In genomic region chr2:45192481-45192880, GRCh38 we compare ENCODE assay signal across 19 cellular contexts.
DNase-seq lines count a peak whose midpoint lies in the region; ATAC-seq and TF ChIP-seq lines count a peak whose summit lies in the region.
"Had no signal": no experiment of that assay in that cellular context is flagged by ENCODE, and none has a peak within 500 bp of the region (broad histone marks: within the 10 kb centered on the region; RNA-seq: fewer than 3 reads in every experiment).

No MANE protein-coding gene starts in this region.

- H3K4me3 Mint-ChIP-seq in GM23338: no peak overlapping the region
- peak overlapping the region in 1 of 3 experiments; percentile 72 for H3K4me3 Mint-ChIP-seq in nephron
- H3K4me3 Mint-ChIP-seq: CD14-positive monocyte; CD4-positive, alpha-beta memory T cell had no signal

- ATAC-seq in GM23338 (no peak), GM19023 (IDR thresholded peaks at IDR 0.05; ENCODE audit: unreplicated experiment) (no peak)
- ATAC-seq: A549 had no signal

- H3K4me1 ChIP-seq in GM23338 (ENCODE audit: insufficient read depth): peaks cover 9% of the 10 kb centered on the region; the same call in 1 of the 2 replicates
- peaks cover 32% of the 10 kb centered on the region for H3K4me1 ChIP-seq in adipocyte (ENCODE audit: control insufficient read depth, insufficient read depth, low read length)
- H3K4me1 ChIP-seq in hepatocyte (ENCODE audit: insufficient read depth): no peaks in the 10 kb centered on the region
- no peaks in the 10 kb centered on the region for H3K4me1 ChIP-seq in adrenal gland (replicated peaks in 1 of 2)
- peaks cover 20% of the 10 kb centered on the region for H3K4me1 ChIP-seq in SJCRH30
- H3K4me1 ChIP-seq: HAP-1 had no signal

- WGBS in hepatocyte (ENCODE audit: low lambda C conversion rate, missing lambda C conversion rate): 91% methylated on average over 5 of the region's 5 CpGs
- 78 to 87% (median 80%) methylated on average over 5 of the region's 5 CpGs for WGBS in adrenal gland, 4 donors

- no peak for TF ChIP-seq POLR2A in adrenal gland (IDR thresholded peaks at IDR 0.05)

- no peaks in the 10 kb centered on the region for H3K9me3 ChIP-seq in adipocyte (ENCODE audit: control insufficient read depth, low read length)
- no peaks in the 10 kb centered on the region for H3K9me3 ChIP-seq in hepatocyte (ENCODE audit: low read depth)
- H3K9me3 ChIP-seq in adrenal gland (replicated peaks in 1 of 3): no peaks in the 10 kb centered on the region
- H3K9me3 ChIP-seq in SJCRH30 (replicated peaks): no peaks in the 10 kb centered on the region
- H3K9me3 ChIP-seq: A549, HAP-1 had no signal

- H3K27ac Mint-ChIP-seq in GM23338 (no peak overlapping the region), nephron (peak overlapping the region in 2 of 3 experiments; percentile 79 to 93)
- H3K27ac Mint-ChIP-seq: CD4-positive, alpha-beta memory T cell had no signal

- H3K9me2 ChIP-seq in GM23338 (ENCODE audit: insufficient read depth) (peaks cover 2% of the 10 kb centered on the region; the same call in 1 of the 2 replicates), hepatocyte (replicated peaks; ENCODE audit: insufficient read depth) (no peaks in the 10 kb centered on the region)

- peak overlapping the region; percentile 61 for H3K9ac ChIP-seq in adipocyte (ENCODE audit: low read length)
- H3K9ac ChIP-seq: BLaER1 had no signal

- intact Hi-C loops in adrenal gland (cut with DNase I): no loop called here

- H3K27me3 Mint-ChIP-seq in GM23338 (ENCODE audit: insufficient read depth, low read depth, poor library complexity) (peaks cover 2% of the 10 kb centered on the region), nephron (ENCODE audit: low read depth) (peaks cover 10% of the 10 kb centered on the region)

- H3K36me3 ChIP-seq in GM23338 (ENCODE audit: insufficient read depth): no peaks in the 10 kb centered on the region
- no peaks in the 10 kb centered on the region for H3K36me3 ChIP-seq in adipocyte (ENCODE audit: control insufficient read depth, insufficient read depth, low read length, severe bottlenecking)
- H3K36me3 ChIP-seq in hepatocyte (replicated peaks; ENCODE audit: insufficient read depth, low read depth): no peaks in the 10 kb centered on the region
- H3K36me3 ChIP-seq in adrenal gland (replicated peaks in 1 of 2): no peaks in the 10 kb centered on the region
- H3K36me3 ChIP-seq in SJCRH30: no peaks in the 10 kb centered on the region
- H3K36me3 ChIP-seq: HAP-1 had no signal

- H3F3A ChIP-seq in GM23338 (replicated peaks; ENCODE audit: low read depth): no peaks in the 10 kb centered on the region

- DNase-seq in GM23338 (ENCODE audit: low spot score) (no peak), adipocyte (ENCODE audit: low read depth) (no peak), hepatocyte (ENCODE audit: low spot score) (no peak), adrenal gland (no peak), SJCRH30 (no peak)
- no peak for DNase-seq in activated effector memory CD4-positive, alpha-beta T cell treated with anti-CD3 and anti-CD28 coated beads, Interleukin-2, amount 50 U/mL, for 16 hours
- DNase-seq: AML-193; CD4-positive, alpha-beta memory T cell; DMS153; DMS79; GDM1 had no signal

- H3K27ac ChIP-seq in GM23338 (ENCODE audit: low read depth): no peak overlapping the region
- H3K27ac ChIP-seq in hepatocyte: peak overlapping the region; percentile 60
- H3K27ac ChIP-seq in adrenal gland: no peak overlapping the region
- H3K27ac ChIP-seq in SJCRH30: no peak overlapping the region
- H3K27ac ChIP-seq: 22Rv1, A549, BLaER1, HL-60 had no signal

- H2AFZ ChIP-seq in GM23338 (0 out of 2 replicates have a peak overlapping the region, but pooled peaks have one; percentile 38), hepatocyte (no peak overlapping the region)

- H3K4me3 ChIP-seq in GM23338 (no peak overlapping the region), adipocyte (ENCODE audit: low read length) (peak overlapping the region; percentile 9), hepatocyte (no peak overlapping the region), adrenal gland (no peak overlapping the region), SJCRH30 (no peak overlapping the region)
- H3K4me3 ChIP-seq: A549, BLaER1, HAP-1 had no signal

- H3K36me3 Mint-ChIP-seq in GM23338 (ENCODE audit: low read depth): no peaks in the 10 kb centered on the region
- no peaks in the 10 kb centered on the region for H3K36me3 Mint-ChIP-seq in nephron (ENCODE audit: low read depth)
- H3K36me3 Mint-ChIP-seq: CD14-positive monocyte; CD4-positive, alpha-beta memory T cell had no signal

- H3K4me1 Mint-ChIP-seq in GM23338 (peaks cover 21% of the 10 kb centered on the region), nephron (peaks cover 44% of the 10 kb centered on the region)
- H3K4me1 Mint-ChIP-seq: CD14-positive monocyte; CD4-positive, alpha-beta memory T cell had no signal

- H3K79me2 ChIP-seq in GM23338 (replicated peaks; ENCODE audit: insufficient read depth): no peaks in the 10 kb centered on the region
- no peaks in the 10 kb centered on the region for H3K79me2 ChIP-seq in hepatocyte

- H3K9me3 Mint-ChIP-seq in GM23338 (no peaks in the 10 kb centered on the region; the same call in 2 of the 3 replicates), nephron (no peaks in the 10 kb centered on the region)
- H3K9me3 Mint-ChIP-seq: CD4-positive, alpha-beta memory T cell had no signal

- TF ChIP-seq CTCF in GM23338 (conservative IDR thresholded peaks at IDR 0.05; ENCODE audit: low read depth in 2 of 2) (no peak), hepatocyte (IDR thresholded peaks at IDR 0.05; ENCODE audit: poor library complexity) (no peak), nephron (IDR thresholded peaks at IDR 0.05; ENCODE audit: unreplicated experiment in 3 of 3) (no peak), adrenal gland (IDR thresholded peaks at IDR 0.05) (no peak)

- H3K27me3 ChIP-seq in GM23338 (ENCODE audit: insufficient read depth) (no peaks in the 10 kb centered on the region), adipocyte (replicated peaks; ENCODE audit: control insufficient read depth, insufficient read depth, low read length) (no peaks in the 10 kb centered on the region), hepatocyte (no peaks in the 10 kb centered on the region), adrenal gland (no peaks in the 10 kb centered on the region), SJCRH30 (no peaks in the 10 kb centered on the region)
- H3K27me3 ChIP-seq: BLaER1 had no signal

- H3K4me2 ChIP-seq in GM23338 (no peak overlapping the region), hepatocyte (no peak overlapping the region)
- H3K4me2 ChIP-seq: A549, BLaER1 had no signal

- H4K20me1 ChIP-seq in GM23338 (replicated peaks; ENCODE audit: insufficient read depth): no peaks in the 10 kb centered on the region
- no peaks in the 10 kb centered on the region for H4K20me1 ChIP-seq in hepatocyte (ENCODE audit: insufficient read depth, poor library complexity, severe bottlenecking)
- H4K20me1 ChIP-seq: BLaER1 had no signal

TF ChIP-seq in GM23338, 12 proteins besides CTCF, POLR2A, EP300 and RAD21 (continues in another document):
- no peak for TF ChIP-seq ZNF331 (CRISPR knock-in tag; IDR thresholded peaks at IDR 0.05; ENCODE audit: low read depth)
- TF ChIP-seq EZH2phosphoT487 (IDR thresholded peaks at IDR 0.05; ENCODE audit: unreplicated experiment): no peak
- TF ChIP-seq, protein P1, sequence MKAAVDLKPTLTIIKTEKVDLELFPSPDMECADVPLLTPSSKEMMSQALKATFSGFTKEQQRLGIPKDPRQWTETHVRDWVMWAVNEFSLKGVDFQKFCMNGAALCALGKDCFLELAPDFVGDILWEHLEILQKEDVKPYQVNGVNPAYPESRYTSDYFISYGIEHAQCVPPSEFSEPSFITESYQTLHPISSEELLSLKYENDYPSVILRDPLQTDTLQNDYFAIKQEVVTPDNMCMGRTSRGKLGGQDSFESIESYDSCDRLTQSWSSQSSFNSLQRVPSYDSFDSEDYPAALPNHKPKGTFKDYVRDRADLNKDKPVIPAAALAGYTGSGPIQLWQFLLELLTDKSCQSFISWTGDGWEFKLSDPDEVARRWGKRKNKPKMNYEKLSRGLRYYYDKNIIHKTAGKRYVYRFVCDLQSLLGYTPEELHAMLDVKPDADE (IDR thresholded peaks at IDR 0.05): no peak
- TF ChIP-seq EZH2 (IDR thresholded peaks at IDR 0.05; ENCODE audit: low read depth, unreplicated experiment): no peak
- TF ChIP-seq STAT1 (IDR thresholded peaks at IDR 0.05; ENCODE audit: unreplicated experiment): no peak
- TF ChIP-seq REST (IDR thresholded peaks at IDR 0.05; ENCODE audit: unreplicated experiment): no peak
- no peak for TF ChIP-seq JUNB (IDR thresholded peaks at IDR 0.05; ENCODE audit: unreplicated experiment)
- TF ChIP-seq CREB1 (CRISPR knock-in tag; IDR thresholded peaks at IDR 0.05; ENCODE audit: low read depth): no peak
- no peak for TF ChIP-seq NANOG (IDR thresholded peaks at IDR 0.05; ENCODE audit: borderline replicate concordance)
